In genomic region chr7:155941688-155942087, GRCh38 we compare ENCODE assay signal across 31 cellular contexts.
"Had no signal": no experiment of that assay in that cellular context is flagged by ENCODE, and none has a peak within 500 bp of the region (broad histone marks: within the 10 kb centered on the region; RNA-seq: fewer than 3 reads in every experiment).

No MANE protein-coding gene starts in this region.

- ATAC-seq: activated naive CD4-positive, alpha-beta T cell treated with anti-CD3 and anti-CD28 coated beads, Interleukin-2, amount 50 U/mL, for 72 hours; activated naive CD8-positive, alpha-beta T cell treated with anti-CD3 and anti-CD28 coated beads, Interleukin-2, amount 50 U/mL, for 24 hours; body of pancreas; T-cell had no signal

- H3K4me1 ChIP-seq: ascending aorta, body of pancreas, Peyer's patch, SJSA1 had no signal

- DNase-seq: activated B cell treated with CpG ODN at 0.5 μM for 24 hours; activated CD4-positive, alpha-beta T cell treated with anti-CD3 and anti-CD28 coated beads for 1 hour; activated CD4-positive, alpha-beta T cell treated with anti-CD3 and anti-CD28 coated beads, Interleukin-2, amount 10 ng/mL, durations not matched to agents 24 days and 14 days; activated CD4-positive, alpha-beta T cell treated with anti-CD3 and anti-CD28 coated beads, Interleukin-2, amount 50 U/mL, for 48 hours; activated naive CD4-positive, alpha-beta T cell; activated naive CD8-positive, alpha-beta T cell treated with anti-CD3 and anti-CD28 coated beads, Interleukin-2, amount 50 U/mL, for 24 hours; activated T-cell treated with anti-CD3 and anti-CD28 coated beads for 4 hours; activated T-cell treated with anti-CD3 and anti-CD28 coated beads, Interleukin-2, amount 50 U/mL, for 48 hours; amniotic stem cell; body of pancreas; central memory CD4-positive, alpha-beta T cell; KG1; NCI-H1048; NCI-H146; NCI-H2029; NCI-H2107; NCI-H2171 treated with DMSO at 0.1 percent for 48 hours; NCI-H226; NCI-H526; NCI-H82; OCI-M1; Peyer's patch; Right ventricle myocardium superior; T-cell; T-helper 2 cell; T1000 had no signal

- H3K36me3 ChIP-seq: ascending aorta, Peyer's patch, SJSA1 had no signal

- H3K27me3 ChIP-seq: ascending aorta, body of pancreas, Peyer's patch had no signal

- H3K27ac ChIP-seq: ascending aorta, body of pancreas, Peyer's patch, RWPE1, SJSA1 had no signal

- H3K9me3 ChIP-seq: ascending aorta, Peyer's patch had no signal

- FAIRE-seq: TTC549 had no signal

- H3K4me3 ChIP-seq: ascending aorta, body of pancreas, Peyer's patch, SJSA1 had no signal
